ENCODE assay signal across 34 cellular contexts in genomic region chr6:79838851-79839250, GRCh38.
"Had no signal": no experiment of that assay in that cellular context is flagged by ENCODE, and none has a peak within 500 bp of the region (broad histone marks: within the 10 kb centered on the region; RNA-seq: fewer than 3 reads in every experiment).

No MANE protein-coding gene starts in this region.

- H3K36me3 ChIP-seq: MG63 had no signal

- DNase-seq: Karpas-422, Kasumi-1, MG63, MM.1S, MV-4-11, NCI-H1048, NCI-H1092, NCI-H1092 treated with DMSO at 0.1 percent for 48 hours, NCI-H1105, NCI-H1105 treated with DMSO at 0.1 percent for 48 hours, NCI-H1417, NCI-H1417 treated with DMSO at 0.1 percent for 48 hours, NCI-H1436, NCI-H1436 treated with DMSO at 0.1 percent for 48 hours, NCI-H146, NCI-H1694, NCI-H1694 treated with DMSO at 0.1 percent for 48 hours, NCI-H187, NCI-H187 treated with DMSO at 0.1 percent for 48 hours, NCI-H1930, NCI-H2029, NCI-H2029 treated with DMSO at 0.1 percent for 48 hours, NCI-H2081, NCI-H2081 treated with DMSO at 0.1 percent for 48 hours, NCI-H2107, NCI-H2171, NCI-H2171 treated with DMSO at 0.1 percent for 48 hours, NCI-H2227 treated with DMSO at 0.1 percent for 48 hours, NCI-H226, NCI-H345, NCI-H446, NCI-H446 treated with DMSO at 0.1 percent for 48 hours, NCI-H510A, NCI-H510A treated with DMSO at 0.1 percent for 48 hours had no signal

- H3K27me3 ChIP-seq: MG63 had no signal

- H3K4me3 ChIP-seq: MG63 had no signal

- H3K9me3 ChIP-seq: MG63 had no signal
